Comparison of ENCODE assay signal across 7 cellular contexts in genomic region chr5:136133416-136134383, GRCh38. TPM values are rescaled to one million over a fixed set of nuclear protein-coding genes. Genes with fewer than 3 reads are reported as not detected.
DNase-seq lines count a peak whose midpoint lies in the region; ATAC-seq and TF ChIP-seq lines count a peak whose summit lies in the region.

No MANE protein-coding gene starts in this region.

- peak overlapping the region; percentile 96 for H3K4me3 ChIP-seq in GM23248
- H3K4me3 ChIP-seq in fibroblast of the aortic adventitia (ENCODE audit: low read depth, low read length) = peak overlapping the region; percentile 87

- H3K9me3 ChIP-seq in ES-I3 (ENCODE audit: control insufficient read depth, insufficient read depth, low read length) (no peaks in the 10 kb centered on the region), GM23248 (ENCODE audit: low read depth) (no peaks in the 10 kb centered on the region)

- H3K4me1 Mint-ChIP-seq in naive B cell = peaks cover 30 to 52% (median 39%) of the 10 kb centered on the region in 3 donors

- peak overlapping the region; percentile 90 for H3K27ac ChIP-seq in GM23248

- peak overlapping the region; percentile 97 for H3K9ac ChIP-seq in ES-I3 (ENCODE audit: low read depth, low read length)
- peak overlapping the region; percentile 97 for H3K9ac ChIP-seq in GM23248

- peaks cover 2 to 12% (median 7%) of the 10 kb centered on the region in 3 donors for H3K27me3 Mint-ChIP-seq in naive B cell

- H3K27me3 ChIP-seq in GM23248 (replicated peaks; ENCODE audit: insufficient read depth) = no peaks in the 10 kb centered on the region

- H3K79me2 ChIP-seq in GM23248 (ENCODE audit: insufficient read depth) = peaks cover 66% of the 10 kb centered on the region

- H4K20me1 ChIP-seq in GM23248 (ENCODE audit: insufficient read depth) = peaks cover 22% of the 10 kb centered on the region

- H3K4me1 ChIP-seq in ES-I3 (ENCODE audit: insufficient read depth, low read length) = peaks cover 12% of the 10 kb centered on the region; the same call in 1 of the 2 replicates
- peaks cover 41% of the 10 kb centered on the region for H3K4me1 ChIP-seq in GM23248 (ENCODE audit: insufficient read depth)

- H3K36me3 ChIP-seq in ES-I3 (ENCODE audit: insufficient read depth, low read length) = no peaks in the 10 kb centered on the region; the same call in 1 of the 2 replicates
- no peaks in the 10 kb centered on the region for H3K36me3 ChIP-seq in GM23248 (ENCODE audit: low read depth)

- peak overlapping the region; percentile 88 to 98 (median 96) for H3K4me3 Mint-ChIP-seq in naive B cell

- ATAC-seq in naive B cell (ENCODE audit: low read depth in 2 of 2) = peak; percentile 24 to 41

- peak; percentile 85 for DNase-seq in GM23248
- DNase-seq in NCI-H1694 (lab: John Stamatoyannopoulos, UW) = peak; percentile 22
- DNase-seq in activated T-cell treated with anti-CD3 and anti-CD28 coated beads, Interleukin-2, amount 50 U/mL, for 48 hours = peak; percentile 32 to 44
- peak; percentile 78 for DNase-seq in fibroblast of the aortic adventitia (ENCODE audit: low read depth)
- peak; percentile 18 for DNase-seq in naive B cell
- DNase-seq in epidermal melanocyte (ENCODE audit: insufficient read length, low spot score) = no peak

- H3K36me3 Mint-ChIP-seq in naive B cell = no peaks in the 10 kb centered on the region

- H3K9me2 ChIP-seq in GM23248 (ENCODE audit: insufficient read depth) = no peaks in the 10 kb centered on the region

- H2AFZ ChIP-seq in GM23248 = peak overlapping the region; percentile 97

- peak overlapping the region; percentile 90 to 97 (median 93) for H3K27ac Mint-ChIP-seq in naive B cell

- H3K9me3 Mint-ChIP-seq in naive B cell = no peaks in the 10 kb centered on the region

- in situ Hi-C loops in GM23248 (cut with MboI) = no loop called here

- peaks cover 32% of the 10 kb centered on the region for H3F3A ChIP-seq in GM23248 (ENCODE audit: insufficient read depth)

- peak overlapping the region; percentile 94 for H3K4me2 ChIP-seq in GM23248 (ENCODE audit: unreplicated experiment)

- no peak for TF ChIP-seq CTCF in fibroblast of the aortic adventitia (IDR thresholded peaks at IDR 0.05; ENCODE audit: insufficient read depth, low read length)

- WGBS in GM23248 (ENCODE audit: low coverage in 1 of 2, low lambda C conversion rate in 2 of 2, missing lambda C conversion rate in 2 of 2), 2 experiments = 1 to 2% methylated on average over 24 to 25 of the region's 25 CpGs

RNA-seq across cellular contexts. Expression of gene SMAD5, which starts 1.1 kb away (rescaled TPM):
- total RNA-seq in GM23248 (2014; rRNA removed; shearing (Covaris generic)) = 50.5 and 53.1 TPM in 2 replicates
- polyA plus RNA-seq in GM23248 (2016; fragmentation: Nextera tagmentation; extraction: Ambion mirVana) = 44.0 and 50.0 TPM in 2 replicates
- total RNA-seq in fibroblast of the aortic adventitia (ENCODE audit: low replicate concordance) = 88.7 and 590 TPM in 2 replicates
- 10 to 100 TPM; 18.8 to 29.3 (median 23.9) TPM for polyA plus RNA-seq in naive B cell (ENCODE audit: low read depth in 6 of 6)

RNA-seq across cellular contexts. Expression of gene SMIM32, which starts 59.3 kb away (rescaled TPM):
- not detected in 2 replicates for total RNA-seq in GM23248 (2014; rRNA removed; shearing (Covaris generic))
- polyA plus RNA-seq in GM23248 (2016; fragmentation: Nextera tagmentation; extraction: Ambion mirVana) = not detected in 2 replicates
- not detected in 2 replicates for total RNA-seq in fibroblast of the aortic adventitia (ENCODE audit: low replicate concordance)
- not detected for polyA plus RNA-seq in naive B cell (ENCODE audit: low read depth in 6 of 6)
